8 cellular contexts compared by ENCODE assay signal in the genomic region with DNA sequence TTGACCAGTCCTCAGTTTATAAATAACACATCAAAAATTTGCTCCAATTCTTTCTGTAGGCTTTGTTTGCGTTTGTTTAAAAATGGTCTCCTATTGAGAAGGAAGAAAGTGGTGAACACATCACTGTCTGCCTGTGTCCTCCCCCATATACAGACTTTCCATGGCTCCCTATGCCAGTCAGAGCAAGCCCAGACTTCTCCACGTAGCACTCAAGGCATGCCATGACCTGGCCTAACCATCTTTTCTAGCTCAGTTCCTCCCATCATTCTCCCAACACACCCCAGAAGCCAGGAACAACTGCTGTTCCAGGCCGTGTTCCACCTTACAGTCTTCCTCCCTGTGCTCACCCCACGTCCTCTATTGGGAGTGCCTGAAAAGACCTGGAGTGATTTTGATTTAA.
"Had no signal": no experiment of that assay in that cellular context is flagged by ENCODE, and none has a peak within 500 bp of the region (broad histone marks: within the 10 kb centered on the region; RNA-seq: fewer than 3 reads in every experiment).

No MANE protein-coding gene starts in this region.

- H3K4me2 ChIP-seq: GM23338 had no signal

- ATAC-seq: GM23338, K562 had no signal

- H2AFZ ChIP-seq: GM23338 had no signal

- H3K4me3 ChIP-seq: GM23338, K562 had no signal

- DNase-seq: H9, HCEC 1CT, IMR-90 had no signal

- FAIRE-seq: H1, H54, HTR-8/SVneo, K562 had no signal
